1 cellular context compared by ENCODE assay signal in the genomic region with DNA sequence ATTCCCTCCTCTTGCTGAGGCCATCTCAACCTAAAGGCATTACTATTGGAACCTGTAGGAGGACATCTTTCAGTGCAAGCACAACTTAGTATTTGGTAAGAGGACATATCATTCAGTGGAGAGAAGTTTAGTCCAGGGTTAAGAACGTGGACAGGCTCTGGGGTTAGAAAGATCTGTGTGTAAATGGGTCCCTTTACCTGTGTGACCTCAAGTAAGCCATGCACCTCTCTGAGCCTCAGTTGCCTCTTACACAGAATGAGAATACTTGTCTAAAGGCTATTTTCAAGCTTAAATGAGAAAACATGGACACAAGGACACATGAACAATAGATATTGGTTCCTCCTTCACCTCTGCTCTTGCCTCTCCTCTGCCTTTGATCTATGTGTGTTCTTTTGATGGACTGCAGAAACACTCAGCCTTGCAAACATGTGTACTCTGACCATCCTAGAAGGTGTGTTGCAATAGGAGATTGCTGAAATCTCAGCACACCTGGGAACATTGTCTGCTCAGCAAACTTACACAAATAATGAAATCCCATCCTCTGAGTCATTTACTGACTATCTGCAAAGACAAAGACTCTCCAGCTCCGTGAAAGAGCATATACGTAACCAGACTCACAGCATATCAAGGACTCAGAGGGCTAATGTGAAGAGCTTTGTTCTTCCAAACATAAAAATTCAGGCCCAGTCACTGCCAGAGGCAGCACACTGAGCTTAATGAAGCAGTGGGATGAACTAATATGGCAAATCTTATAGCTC.
TF ChIP-seq lines count a peak whose summit lies in the region.

No MANE protein-coding gene starts in this region.

TF ChIP-seq in liver, 16 proteins besides CTCF, POLR2A, EP300 and RAD21 (continued from another document):
- TF ChIP-seq, protein P1, sequence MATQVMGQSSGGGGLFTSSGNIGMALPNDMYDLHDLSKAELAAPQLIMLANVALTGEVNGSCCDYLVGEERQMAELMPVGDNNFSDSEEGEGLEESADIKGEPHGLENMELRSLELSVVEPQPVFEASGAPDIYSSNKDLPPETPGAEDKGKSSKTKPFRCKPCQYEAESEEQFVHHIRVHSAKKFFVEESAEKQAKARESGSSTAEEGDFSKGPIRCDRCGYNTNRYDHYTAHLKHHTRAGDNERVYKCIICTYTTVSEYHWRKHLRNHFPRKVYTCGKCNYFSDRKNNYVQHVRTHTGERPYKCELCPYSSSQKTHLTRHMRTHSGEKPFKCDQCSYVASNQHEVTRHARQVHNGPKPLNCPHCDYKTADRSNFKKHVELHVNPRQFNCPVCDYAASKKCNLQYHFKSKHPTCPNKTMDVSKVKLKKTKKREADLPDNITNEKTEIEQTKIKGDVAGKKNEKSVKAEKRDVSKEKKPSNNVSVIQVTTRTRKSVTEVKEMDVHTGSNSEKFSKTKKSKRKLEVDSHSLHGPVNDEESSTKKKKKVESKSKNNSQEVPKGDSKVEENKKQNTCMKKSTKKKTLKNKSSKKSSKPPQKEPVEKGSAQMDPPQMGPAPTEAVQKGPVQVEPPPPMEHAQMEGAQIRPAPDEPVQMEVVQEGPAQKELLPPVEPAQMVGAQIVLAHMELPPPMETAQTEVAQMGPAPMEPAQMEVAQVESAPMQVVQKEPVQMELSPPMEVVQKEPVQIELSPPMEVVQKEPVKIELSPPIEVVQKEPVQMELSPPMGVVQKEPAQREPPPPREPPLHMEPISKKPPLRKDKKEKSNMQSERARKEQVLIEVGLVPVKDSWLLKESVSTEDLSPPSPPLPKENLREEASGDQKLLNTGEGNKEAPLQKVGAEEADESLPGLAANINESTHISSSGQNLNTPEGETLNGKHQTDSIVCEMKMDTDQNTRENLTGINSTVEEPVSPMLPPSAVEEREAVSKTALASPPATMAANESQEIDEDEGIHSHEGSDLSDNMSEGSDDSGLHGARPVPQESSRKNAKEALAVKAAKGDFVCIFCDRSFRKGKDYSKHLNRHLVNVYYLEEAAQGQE (IDR thresholded peaks at IDR 0.05) = peak; percentile 65
- TF ChIP-seq SP1 (IDR thresholded peaks at IDR 0.05) (peak; percentile 95), FOXA2 (IDR thresholded peaks at IDR 0.05) (peak; percentile 88), FOXA1 (IDR thresholded peaks at IDR 0.05) (peak; percentile 78), RXRA (IDR thresholded peaks at IDR 0.05) (peak; percentile 95), HNF4A (conservative IDR thresholded peaks at IDR 0.05) (peak; percentile 94 to 96), TAF1 (conservative IDR thresholded peaks at IDR 0.05) (peak; percentile 71), HNF4G (IDR thresholded peaks at IDR 0.05) (peak; percentile 80), JUND (IDR thresholded peaks at IDR 0.05) (peak; percentile 96 to 97), NR2F2 (IDR thresholded peaks at IDR 0.05) (peak; percentile 82)
- TF ChIP-seq, protein P2, sequence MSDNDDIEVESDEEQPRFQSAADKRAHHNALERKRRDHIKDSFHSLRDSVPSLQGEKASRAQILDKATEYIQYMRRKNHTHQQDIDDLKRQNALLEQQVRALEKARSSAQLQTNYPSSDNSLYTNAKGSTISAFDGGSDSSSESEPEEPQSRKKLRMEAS (IDR thresholded peaks at IDR 0.05) = peak; percentile 96
- TF ChIP-seq, protein P3, sequence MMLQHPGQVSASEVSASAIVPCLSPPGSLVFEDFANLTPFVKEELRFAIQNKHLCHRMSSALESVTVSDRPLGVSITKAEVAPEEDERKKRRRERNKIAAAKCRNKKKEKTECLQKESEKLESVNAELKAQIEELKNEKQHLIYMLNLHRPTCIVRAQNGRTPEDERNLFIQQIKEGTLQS (IDR thresholded peaks at IDR 0.05) = peak; percentile 93
